In the genomic region with DNA sequence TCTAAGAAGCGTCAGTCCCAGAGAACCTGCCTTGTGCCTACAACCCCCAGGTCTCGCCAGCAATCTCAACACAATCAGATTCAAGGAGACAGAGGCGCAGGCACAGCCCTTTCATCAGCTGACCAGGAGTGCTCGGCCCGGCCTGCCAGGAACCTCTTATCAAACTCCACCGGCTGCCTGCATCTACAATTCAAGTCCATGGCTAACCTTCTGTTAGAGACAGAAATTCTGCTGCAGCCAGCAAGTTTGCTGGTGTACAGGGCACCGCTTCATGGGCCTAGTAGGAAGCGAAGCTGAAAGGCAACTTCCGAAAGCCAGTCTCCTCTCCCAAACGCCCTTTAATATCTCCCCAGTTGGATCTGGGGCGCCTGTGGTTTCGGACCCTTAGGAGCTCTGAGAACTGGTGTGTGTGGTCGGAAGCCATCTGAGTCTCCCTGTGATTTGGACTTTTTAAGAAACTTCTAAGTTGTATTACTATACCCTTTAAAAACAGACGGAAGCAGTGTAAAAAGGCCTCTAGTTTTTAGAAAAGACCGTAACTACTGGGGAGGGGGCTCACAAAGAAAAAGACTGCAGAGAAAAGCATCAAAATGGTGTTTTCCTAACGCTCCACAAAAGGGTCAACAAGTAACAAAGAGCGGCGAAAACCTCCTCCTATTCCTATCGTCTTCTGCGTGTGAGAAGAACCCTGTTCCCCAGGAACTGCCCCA, we compare ENCODE assay signal across 8 cellular contexts. TPM values are rescaled to one million over a fixed set of nuclear protein-coding genes. Genes with fewer than 3 reads are reported as not detected.
DNase-seq lines count a peak whose midpoint lies in the region; ATAC-seq and TF ChIP-seq lines count a peak whose summit lies in the region.

No MANE protein-coding gene starts in this region.

- peaks cover 53% of the 10 kb centered on the region for H3K36me3 Mint-ChIP-seq in activated CD4-positive, alpha-beta memory T cell treated with anti-CD3 and anti-CD28 coated beads for 36 hours
- H3K36me3 Mint-ChIP-seq in naive thymus-derived CD4-positive, alpha-beta T cell: peaks cover 10 to 43% (median 13%) of the 10 kb centered on the region in 5 donors

- H3K27ac ChIP-seq in fibroblast of lung (ENCODE audit: insufficient read depth, low read length): peak overlapping the region; percentile 75
- peak overlapping the region; percentile 99 for H3K27ac ChIP-seq in naive thymus-derived CD4-positive, alpha-beta T cell (ENCODE audit: low read depth, low read length)

- peak overlapping the region; percentile 99 for H3K27ac Mint-ChIP-seq in activated CD4-positive, alpha-beta memory T cell treated with anti-CD3 and anti-CD28 coated beads for 36 hours
- peak overlapping the region; percentile 88 to 99 (median 97) for H3K27ac Mint-ChIP-seq in naive thymus-derived CD4-positive, alpha-beta T cell

- CTCF ChIA-PET in activated CD4-positive, alpha-beta memory T cell treated with anti-CD3 and anti-CD28 coated beads for 36 hours (lab: Charles Lee): interaction anchor here (0.8 kb wide), 1 partner anchor 36 kb away, joined by 3 read pairs; no protein-coding TSS in a partner anchor
- CTCF ChIA-PET in naive thymus-derived CD4-positive, alpha-beta T cell (lab: Charles Lee): interaction anchor here (0.6 to 1.3 kb wide), 4 partner anchors 24 to 110 kb away, joined by 3 to 5 read pairs (median 4); no protein-coding TSS in a partner anchor

- H4K20me1 ChIP-seq in Loucy (ENCODE audit: insufficient read depth, low read length, poor library complexity, severe bottlenecking): peaks cover 53% of the 10 kb centered on the region
- no peaks in the 10 kb centered on the region for H4K20me1 ChIP-seq in fibroblast of lung (ENCODE audit: control insufficient read depth, extremely low read depth, insufficient read depth, low read length)

- peak overlapping the region; percentile 72 for H3K9ac ChIP-seq in Loucy (ENCODE audit: low read depth, low read length, poor library complexity, severe bottlenecking)
- H3K9ac ChIP-seq in fibroblast of lung (ENCODE audit: insufficient read depth, low read length): peak overlapping the region; percentile 83

- intact Hi-C loops in activated CD4-positive, alpha-beta memory T cell treated with anti-CD3 and anti-CD28 coated beads for 36 hours (cut with micrococcal nuclease): loop anchor here (2.0 kb wide), 4 partner anchors 25 to 289 kb away; no protein-coding TSS in a partner anchor
- intact Hi-C loops in naive thymus-derived CD4-positive, alpha-beta T cell (cut with micrococcal nuclease): loop anchor here (1.0 to 10.0 kb wide), 15 partner anchors 8 to 907 kb away; a partner anchor contains a TSS

- no peaks in the 10 kb centered on the region for H3K9me2 ChIP-seq in Loucy (replicated peaks; ENCODE audit: low read depth, low read length)

- peak; percentile 28 for DNase-seq in Caki2 (ENCODE audit: low read depth)
- DNase-seq in activated CD4-positive, alpha-beta memory T cell treated with anti-CD3 and anti-CD28 coated beads for 36 hours: peak; percentile 46
- peak; percentile 41 to 54 for DNase-seq in fibroblast of lung (ENCODE audit: low read depth in 2 of 2)
- peak in 8 of 9 donors; percentile 21 to 48 (median 38) for DNase-seq in naive thymus-derived CD4-positive, alpha-beta T cell
- no peak for DNase-seq in NCI-H345 (lab: John Stamatoyannopoulos, UW)
- DNase-seq in stimulated activated CD4-positive, alpha-beta T cell treated with anti-CD3 and anti-CD28 coated beads, Interleukin-4, amount 100 ng/mL, for 4 hours: no peak
- no peak for DNase-seq in NCI-H2081 treated with DMSO at 0.1 percent for 48 hours (lab: John Stamatoyannopoulos, UW)

- TF ChIP-seq CTCF in Loucy (conservative IDR thresholded peaks at IDR 0.05; ENCODE audit: low read length): no peak
- TF ChIP-seq CTCF in fibroblast of lung (conservative IDR thresholded peaks at IDR 0.05 in 1 of 2, IDR thresholded peaks at IDR 0.05 in 1 of 2; ENCODE audit: low read depth in 1 of 2, low read length in 2 of 2): no peak

- no peaks in the 10 kb centered on the region for H3F3A ChIP-seq in Loucy (ENCODE audit: low read depth)

- H3K4me1 Mint-ChIP-seq in activated CD4-positive, alpha-beta memory T cell treated with anti-CD3 and anti-CD28 coated beads for 36 hours (ENCODE audit: low read depth): peaks cover 53% of the 10 kb centered on the region
- H3K4me1 Mint-ChIP-seq in naive thymus-derived CD4-positive, alpha-beta T cell: peaks cover 47 to 61% (median 55%) of the 10 kb centered on the region in 7 donors

- in situ Hi-C loops in Caki2 (cut with HindIII; ENCODE audit: low pct_unique_long_range_greater_than_20kb, low sequenced_read_pairs): no loop called here

- peaks cover 54% of the 10 kb centered on the region for H3K4me1 ChIP-seq in Loucy (ENCODE audit: insufficient read depth, low read length, poor library complexity, severe bottlenecking)
- peaks cover 11% of the 10 kb centered on the region for H3K4me1 ChIP-seq in fibroblast of lung (ENCODE audit: control insufficient read depth, extremely low read depth, insufficient read depth, low read length)
- H3K4me1 ChIP-seq in naive thymus-derived CD4-positive, alpha-beta T cell (ENCODE audit: control insufficient read depth in 2 of 2, insufficient read depth in 2 of 2, low read length in 2 of 2): peaks cover 36 to 43% of the 10 kb centered on the region in 2 donors

- H3K9me3 ChIP-seq in Loucy (ENCODE audit: insufficient read depth, low read depth, low read length) (no peaks in the 10 kb centered on the region), fibroblast of lung (ENCODE audit: control insufficient read depth, insufficient read depth, low read depth, low read length) (no peaks in the 10 kb centered on the region)
- H3K9me3 ChIP-seq in naive thymus-derived CD4-positive, alpha-beta T cell (ENCODE audit: control insufficient read depth in 2 of 3, low read length in 3 of 3): no peaks in the 10 kb centered on the region

- peak overlapping the region; percentile 93 for H3K4me2 ChIP-seq in Loucy (ENCODE audit: low read depth, low read length, poor library complexity, severe bottlenecking)
- H3K4me2 ChIP-seq in fibroblast of lung (ENCODE audit: extremely low read depth, insufficient read depth, low read length): peak overlapping the region; percentile 85

- H3K36me3 ChIP-seq in Loucy (ENCODE audit: insufficient read depth, low read length): no peaks in the 10 kb centered on the region
- peaks cover 6% of the 10 kb centered on the region for H3K36me3 ChIP-seq in fibroblast of lung (ENCODE audit: control insufficient read depth, insufficient read depth, low read length)
- H3K36me3 ChIP-seq in naive thymus-derived CD4-positive, alpha-beta T cell (ENCODE audit: control insufficient read depth in 2 of 3, insufficient read depth in 3 of 3, low read length in 3 of 3): peaks cover 0 to 4% (median 0%) of the 10 kb centered on the region in 3 experiments

- H3K27me3 ChIP-seq in Loucy (ENCODE audit: insufficient read depth, low read length, poor library complexity, severe bottlenecking): no peaks in the 10 kb centered on the region
- H3K27me3 ChIP-seq in fibroblast of lung (ENCODE audit: control insufficient read depth, insufficient read depth, low read length): no peaks in the 10 kb centered on the region
- no peaks in the 10 kb centered on the region for H3K27me3 ChIP-seq in naive thymus-derived CD4-positive, alpha-beta T cell (ENCODE audit: control insufficient read depth in 2 of 2, insufficient read depth in 2 of 2, low read length in 2 of 2)

- no peak overlapping the region for H2AFZ ChIP-seq in Loucy (ENCODE audit: low read length)
- H2AFZ ChIP-seq in fibroblast of lung (ENCODE audit: low read length): no peak overlapping the region

- H3K4me3 ChIP-seq in Loucy (ENCODE audit: low read length, poor library complexity, severe bottlenecking) (peak overlapping the region; percentile 78), fibroblast of lung (replicated peaks in 1 of 4; ENCODE audit: control extremely low read depth in 1 of 4, insufficient read depth in 1 of 4, low read depth in 3 of 4, low read length in 4 of 4) (peak overlapping the region; percentile 54 to 88 (median 68))
- H3K4me3 ChIP-seq in naive thymus-derived CD4-positive, alpha-beta T cell (ENCODE audit: low read length): peak overlapping the region; percentile 83

- H3K27me3 Mint-ChIP-seq in activated CD4-positive, alpha-beta memory T cell treated with anti-CD3 and anti-CD28 coated beads for 36 hours: no peaks in the 10 kb centered on the region
- H3K27me3 Mint-ChIP-seq in naive thymus-derived CD4-positive, alpha-beta T cell: no peaks in the 10 kb centered on the region

- ATAC-seq in naive thymus-derived CD4-positive, alpha-beta T cell: no peak

- H3K9me3 Mint-ChIP-seq in activated CD4-positive, alpha-beta memory T cell treated with anti-CD3 and anti-CD28 coated beads for 36 hours: no peaks in the 10 kb centered on the region
- peaks cover 0 to 6% (median 4%) of the 10 kb centered on the region in 11 donors for H3K9me3 Mint-ChIP-seq in naive thymus-derived CD4-positive, alpha-beta T cell

- peak overlapping the region; percentile 100 for H3K4me3 Mint-ChIP-seq in activated CD4-positive, alpha-beta memory T cell treated with anti-CD3 and anti-CD28 coated beads for 36 hours
- peak overlapping the region; percentile 91 to 99 (median 96) for H3K4me3 Mint-ChIP-seq in naive thymus-derived CD4-positive, alpha-beta T cell

- POLR2A ChIA-PET in activated CD4-positive, alpha-beta memory T cell treated with anti-CD3 and anti-CD28 coated beads for 36 hours (lab: Charles Lee): interaction anchor here (1.0 to 2.1 kb wide), 4 partner anchors 9 to 165 kb away, joined by 3 to 15 read pairs (median 7); no protein-coding TSS in a partner anchor
- POLR2A ChIA-PET in naive thymus-derived CD4-positive, alpha-beta T cell (lab: Charles Lee): interaction anchor here (0.6 to 2.2 kb wide), 9 partner anchors 8 to 287 kb away, joined by 3 to 21 read pairs (median 5); no protein-coding TSS in a partner anchor

- H3K79me2 ChIP-seq in Loucy (ENCODE audit: insufficient read depth, low read length) (peaks cover 55% of the 10 kb centered on the region), fibroblast of lung (ENCODE audit: control insufficient read depth, insufficient read depth, low read length) (peaks cover 55% of the 10 kb centered on the region)

RNA-seq across cellular contexts. Expression of a gene that starts 1.7 kb away (rescaled TPM):
- 171 and 201 TPM in 2 replicates for total RNA-seq in Caki2 (2014; rRNA removed; shearing (Covaris generic); ENCODE audit: low replicate concordance)
- total RNA-seq in activated CD4-positive, alpha-beta memory T cell treated with anti-CD3 and anti-CD28 coated beads for 36 hours: 100 to 1,000 TPM; 255 to 256 TPM
- total RNA-seq in fibroblast of lung: 55.2 and 89.0 TPM in 2 replicates
- polyA plus RNA-seq in fibroblast of lung: 105 and 132 TPM in 2 replicates
- 103 and 125 TPM in 2 replicates for polyA plus RNA-seq in fibroblast of lung (2012)
- 108 and 119 TPM in 2 replicates for polyA minus RNA-seq in fibroblast of lung (ENCODE audit: low replicate concordance)
- 100 to 1,000 TPM; 132 to 201 (median 163) TPM for total RNA-seq in naive thymus-derived CD4-positive, alpha-beta T cell
- polyA plus RNA-seq in naive thymus-derived CD4-positive, alpha-beta T cell: 100 to 1,000 TPM; 115 to 140 TPM

Comparison
In these comparisons a context has a peak if more than half of its experiments do, and no peak if none do; other contexts are left out.
1. DNase-seq: peak in Caki2 (single experiment), activated CD4-positive, alpha-beta memory T cell treated with anti-CD3 and anti-CD28 coated beads for 36 hours (single experiment), fibroblast of lung (2 of 2) and naive thymus-derived CD4-positive, alpha-beta T cell (8 of 9); none in NCI-H345 (single experiment), stimulated activated CD4-positive, alpha-beta T cell treated with anti-CD3 and anti-CD28 coated beads, Interleukin-4, amount 100 ng/mL, for 4 hours (0 of 2) and NCI-H2081 treated with DMSO at 0.1 percent for 48 hours (single experiment).
2. Peak in every context shown above with its lines, with median percentiles within 50 percentile points of each other: H3K4me3 ChIP-seq.